Comparison of ENCODE assay signal across 1 cellular context in the genomic region with DNA sequence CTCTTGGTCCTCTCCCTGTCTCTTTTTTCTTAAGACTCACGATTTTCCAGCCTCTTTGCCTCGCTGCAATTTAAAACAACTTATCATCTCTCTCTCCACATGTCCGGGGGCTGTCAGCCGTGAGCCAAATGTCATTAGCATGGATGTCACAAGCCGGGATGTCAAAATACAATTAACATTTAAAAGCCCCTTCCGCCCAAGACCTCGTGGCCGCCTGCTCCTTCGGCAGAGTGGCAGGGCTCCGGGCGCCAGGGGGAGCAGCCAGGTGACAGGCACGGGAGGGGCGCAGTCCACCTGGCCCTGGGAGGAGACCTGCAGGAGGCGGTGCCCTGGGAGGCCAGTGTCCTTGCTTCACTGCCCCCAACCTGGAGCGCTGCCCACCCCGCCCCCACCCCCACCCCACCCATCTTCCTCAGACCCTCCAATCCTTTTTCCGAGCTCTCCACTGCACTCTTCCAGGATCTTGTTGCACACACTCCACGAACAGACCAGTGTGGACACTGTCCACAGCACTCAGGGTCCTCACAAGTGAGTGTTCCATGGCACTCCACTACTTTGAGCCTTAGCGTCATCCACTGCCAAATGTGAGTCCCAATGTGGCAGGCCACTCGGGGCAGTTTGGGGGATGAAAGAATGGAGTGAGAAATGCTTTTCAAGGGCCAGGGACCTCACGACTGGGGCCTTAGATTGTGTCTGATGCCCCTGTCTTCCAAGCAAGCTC.
TF ChIP-seq lines count a peak whose summit lies in the region.

No MANE protein-coding gene starts in this region.

TF ChIP-seq in HepG2, 621 proteins besides CTCF, POLR2A, EP300 and RAD21:
- no peak for TF ChIP-seq ZNF317 (CRISPR knock-in tag; IDR thresholded peaks at IDR 0.05)
TF ChIP-seq in HepG2: peak in this region for 0.
